8 cellular contexts compared by ENCODE assay signal in genomic region chr7:56106108-56107073, GRCh38. TPM values are rescaled to one million over a fixed set of nuclear protein-coding genes. Genes with fewer than 3 reads are reported as not detected.
DNase-seq lines count a peak whose midpoint lies in the region; ATAC-seq, FAIRE-seq and TF ChIP-seq lines count a peak whose summit lies in the region.

TSS of gene CHCHD2 (minus strand) at chr7:56106476. CDS start at chr7:56106413, 63 bp downstream.

- TF ChIP-seq RAD21 in A549 (conservative IDR thresholded peaks at IDR 0.05 in 1 of 2, IDR thresholded peaks at IDR 0.05 in 1 of 2) = no peak

- H3K36me3 Mint-ChIP-seq in brain = peaks cover 24% of the 10 kb centered on the region

- DNase-seq in A549 (ENCODE audit: low read depth in 1 of 2, low spot score in 1 of 2) (peak; percentile 98 to 99), NCI-H2171 (lab: John Stamatoyannopoulos, UW) (peak; percentile 95), UCSD-AML1 (lab: John Stamatoyannopoulos, UW; ENCODE audit: unreplicated experiment) (peak; percentile 89)

- H3K9me3 Mint-ChIP-seq in brain = peaks cover 0 to 8% (median 0%) of the 10 kb centered on the region in 5 experiments

- H3K4me2 ChIP-seq in A549 = peak within 1 kb of the TSS; percentile 82

- no peak for TF ChIP-seq EP300 in A549 (IDR thresholded peaks at IDR 0.05)

- WGBS in A549 (ENCODE audit: missing lambda C conversion rate) = 8% methylated on average over 49 of the region's 57 CpGs

- CTCF ChIA-PET in A549 (lab: Yijun Ruan, JAX) = interaction anchor here (1.0 kb wide), 1 partner anchor 13 kb away, joined by 3 read pairs; the partner anchor contains the start of gene PHKG1

- H3K27ac Mint-ChIP-seq in brain = peak within 1 kb of the TSS in 3 of 5 experiments; percentile 93 to 98 (median 97)

- peaks cover 19% of the 10 kb centered on the region for H3K27me3 Mint-ChIP-seq in brain

- TF ChIP-seq CTCF in A549 (IDR thresholded peaks at IDR 0.05) = no peak
- no peak for TF ChIP-seq CTCF in brain (conservative IDR thresholded peaks at IDR 0.05)

- H3K4me1 ChIP-seq in A549 = peaks cover 5% of the 10 kb centered on the region; the same call in 2 of the 3 replicates

- H3K4me1 Mint-ChIP-seq in brain = peaks cover 31% of the 10 kb centered on the region

- peak; percentile 62 for TF ChIP-seq POLR2A in A549 (IDR thresholded peaks at IDR 0.05; ENCODE audit: low read length)

- H3K27ac ChIP-seq in A549 = peak within 1 kb of the TSS; percentile 82 to 94
- peak within 1 kb of the TSS; percentile 66 to 98 (median 88) for H3K27ac ChIP-seq in skin epidermis

- POLR2A ChIA-PET in A549 (lab: Yijun Ruan, JAX) = interaction anchor here (0.6 to 1.5 kb wide), 5 partner anchors 13 to 741 kb away, joined by 3 to 10 read pairs (median 4); partner anchors contain the start of genes CCT6A, PHKG1 and PSPH

- peak within 1 kb of the TSS; percentile 82 for H3K4me3 ChIP-seq in A549
- H3K4me3 ChIP-seq in iPS-18c (ENCODE audit: insufficient read depth, low read depth, low read length) = peak within 1 kb of the TSS; percentile 63
- H3K4me3 ChIP-seq in skin epidermis = peak within 1 kb of the TSS; percentile 78 to 94 (median 82)

- peak; percentile 36 for FAIRE-seq in A549 (lab: Jason Lieb, UNC)

- ATAC-seq in A549 (peak; percentile 100), GM18867 (IDR thresholded peaks at IDR 0.05; ENCODE audit: unreplicated experiment) (peak; percentile 99), HG03103 (IDR thresholded peaks at IDR 0.05; ENCODE audit: low read depth, unreplicated experiment) (peak; percentile 99)

- peaks cover 8% of the 10 kb centered on the region; the same call in 2 of the 3 replicates for H3K9me3 ChIP-seq in A549
- no peaks in the 10 kb centered on the region for H3K9me3 ChIP-seq in iPS-18c (ENCODE audit: control insufficient read depth, insufficient read depth, low read length)

- H3K4me3 Mint-ChIP-seq in brain = peak within 1 kb of the TSS in 3 of 5 experiments; percentile 91 to 99 (median 97)

TF ChIP-seq in A549, 52 proteins besides CTCF, POLR2A, EP300 and RAD21 (continues in another document):
- TF ChIP-seq USF2 (IDR thresholded peaks at IDR 0.05) (peak; percentile 78), HEYL (CRISPR knock-in tag; IDR thresholded peaks at IDR 0.05) (no peak), PBX3 (IDR thresholded peaks at IDR 0.05) (peak; percentile 95), MAX (IDR thresholded peaks at IDR 0.05) (peak; percentile 85), HOXB13 (CRISPR knock-in tag; IDR thresholded peaks at IDR 0.05; ENCODE audit: low read depth) (no peak), REST (IDR thresholded peaks at IDR 0.05) (no peak), BCL3 (IDR thresholded peaks at IDR 0.05) (peak; percentile 66; the same call in 2 of the 3 replicates), ATOH8 (CRISPR knock-in tag; IDR thresholded peaks at IDR 0.05; ENCODE audit: low read depth) (no peak), ZC3H11A (IDR thresholded peaks at IDR 0.05) (0 out of 2 replicates have a peak, but pooled peaks have one; percentile 3), EHF (CRISPR knock-in tag; IDR thresholded peaks at IDR 0.05) (no peak), RFX5 (IDR thresholded peaks at IDR 0.05) (peak; percentile 25; the same call in 1 of the 2 replicates), EHMT2 (IDR thresholded peaks at IDR 0.05; ENCODE audit: low read depth) (0 out of 2 replicates have a peak, but pooled peaks have one; percentile 42), HOXB5 (CRISPR knock-in tag; IDR thresholded peaks at IDR 0.05) (no peak), CBX8 (IDR thresholded peaks at IDR 0.05) (no peak), ELK1 (IDR thresholded peaks at IDR 0.05; ENCODE audit: low read depth, low read length) (no peak), ZSCAN20 (CRISPR knock-in tag; IDR thresholded peaks at IDR 0.05) (no peak), JUN (IDR thresholded peaks at IDR 0.05) (peak; percentile 36 to 70; a peak in 4 of 5 replicates), RARB (CRISPR knock-in tag; IDR thresholded peaks at IDR 0.05) (no peak), TP53 (CRISPR knock-in tag; IDR thresholded peaks at IDR 0.05) (0 out of 2 replicates have a peak, but pooled peaks have one; percentile 60), PHF8 (IDR thresholded peaks at IDR 0.05; ENCODE audit: borderline replicate concordance, low read depth) (peak; percentile 90), BHLHE40 (IDR thresholded peaks at IDR 0.05; ENCODE audit: low read depth, low read length) (no peak)

RNA-seq across cellular contexts. Expression of gene CHCHD2, which starts in this region (rescaled TPM):
- polyA plus RNA-seq in A549 (2011; rRNA removed) (400 and 495 TPM in 2 replicates), A549 (2017; fragmentation: RNase III; extraction: RNeasy Plus Mini Kit Qiagen cat#74134 plus additional on column Dnase treatment) (606 to 623 TPM (median 615 TPM) in 3 replicates), brain (ENCODE audit: insufficient read depth, low read depth, low replicate concordance) (960 TPM)
- 573 and 679 TPM in 2 replicates for polyA plus RNA-seq in A549 (2012; cell fraction: cytosol; rRNA removed)
- polyA plus RNA-seq in A549 (2012; cell fraction: nucleus; rRNA removed) = 569 and 649 TPM in 2 replicates
- 92.8 and 94.7 TPM in 2 replicates for polyA minus RNA-seq in A549 (2011; rRNA and poly(A)+ RNA removed)

Comparison
In these comparisons a context has a peak if more than half of its experiments do, and no peak if none do; other contexts are left out.
1. Peak in every context shown above with its lines: DNase-seq, ATAC-seq, H3K4me3 ChIP-seq and H3K27ac ChIP-seq.